In the genomic region with DNA sequence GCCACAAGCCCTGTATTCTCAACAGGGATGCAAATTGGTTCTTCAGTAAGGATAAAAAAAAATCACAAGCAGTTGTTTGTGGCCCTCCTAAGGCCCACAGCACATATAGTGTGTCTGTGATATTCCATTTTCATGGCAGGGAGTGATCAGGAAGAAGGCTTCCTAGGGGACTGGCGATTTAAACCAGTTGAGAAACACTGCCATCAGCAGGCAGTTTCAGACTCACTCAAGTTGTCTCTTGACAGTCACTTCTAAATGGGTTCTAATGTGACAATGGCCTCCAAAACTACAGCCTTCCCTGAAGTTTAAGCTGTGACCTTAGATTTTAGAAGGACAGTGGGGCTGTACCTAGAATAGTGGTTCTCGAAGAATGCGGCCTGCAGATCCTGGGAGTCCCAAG, we compare ENCODE assay signal across 21 cellular contexts. TPM values are rescaled to one million over a fixed set of nuclear protein-coding genes. Genes with fewer than 3 reads are reported as not detected.
DNase-seq lines count a peak whose midpoint lies in the region; ATAC-seq, FAIRE-seq and TF ChIP-seq lines count a peak whose summit lies in the region.
"Had no signal": no experiment of that assay in that cellular context is flagged by ENCODE, and none has a peak within 500 bp of the region (broad histone marks: within the 10 kb centered on the region; RNA-seq: fewer than 3 reads in every experiment).

No MANE protein-coding gene starts in this region.

- H3K9me2 ChIP-seq in PC-3 (replicated peaks; ENCODE audit: low read length) = no peaks in the 10 kb centered on the region

- no peak for FAIRE-seq in GM12891 (lab: Jason Lieb, UNC)
- no peak for FAIRE-seq in RCC 7860 (lab: Jason Lieb, UNC)
- FAIRE-seq: frontal cortex had no signal

- H3K9ac ChIP-seq in PC-3 (ENCODE audit: low read length) (no peak overlapping the region), colonic mucosa (ENCODE audit: low read depth in 2 of 2, low read length in 2 of 2) (no peak overlapping the region)
- H3K9ac ChIP-seq: parathyroid adenoma had no signal

- H3K4me3 ChIP-seq in PC-3 (ENCODE audit: low read length) (no peak overlapping the region), colonic mucosa (no peak overlapping the region), transverse colon (no peak overlapping the region)
- H3K4me3 ChIP-seq: BLaER1 treated with 17β-estradiol and CSF1 and Interleukin-3, amounts not matched to agents 10 nM and 100 nM; HAP-1; sigmoid colon had no signal

- 88% methylated on average over 3 of the region's 3 CpGs; no CpG with 5 or more reads in 1 of the 2 donors for WGBS in transverse colon (ENCODE audit: low coverage in 1 of 2), 2 donors

- H3K9me3 ChIP-seq in PC-3 (ENCODE audit: low read length) = no peaks in the 10 kb centered on the region
- no peaks in the 10 kb centered on the region for H3K9me3 ChIP-seq in colonic mucosa
- no peaks in the 10 kb centered on the region for H3K9me3 ChIP-seq in transverse colon
- H3K9me3 ChIP-seq: BLaER1 treated with 17β-estradiol and CSF1 and Interleukin-3, amounts not matched to agents 10 nM and 100 nM; HAP-1; sigmoid colon had no signal

- TF ChIP-seq POLR2A in GM12891 (IDR thresholded peaks at IDR 0.05; ENCODE audit: low read depth, low read length) = peak; percentile 30; the same call in 1 of the 2 replicates
- no peak for TF ChIP-seq POLR2A in transverse colon (IDR thresholded peaks at IDR 0.05)

- H3K4me1 ChIP-seq in PC-3 (ENCODE audit: insufficient read depth, low read length) (peaks cover 8% of the 10 kb centered on the region), colonic mucosa (peaks cover 5% of the 10 kb centered on the region), transverse colon (peaks cover 7 to 8% (median 8%) of the 10 kb centered on the region in 4 donors)
- H3K4me1 ChIP-seq: HAP-1 had no signal

- H3F3A ChIP-seq in PC-3 (ENCODE audit: low read length, unreplicated experiment) = peaks cover 6% of the 10 kb centered on the region

- ATAC-seq in PC-3 (peak; percentile 10; the same call in 1 of the 2 replicates), HG02870 (IDR thresholded peaks at IDR 0.05; ENCODE audit: unreplicated experiment) (no peak)

- H4K20me1 ChIP-seq in PC-3 (ENCODE audit: low read length) = no peaks in the 10 kb centered on the region

- no peak overlapping the region for H3K4me2 ChIP-seq in PC-3 (ENCODE audit: low read length)
- H3K4me2 ChIP-seq: BLaER1 treated with 17β-estradiol and CSF1 and Interleukin-3, amounts not matched to agents 10 nM and 100 nM had no signal

- H2AFZ ChIP-seq in PC-3 (ENCODE audit: low read length) = no peak overlapping the region
- H2AFZ ChIP-seq: parathyroid adenoma had no signal

- peaks cover 13% of the 10 kb centered on the region for H3K79me2 ChIP-seq in PC-3 (ENCODE audit: low read length)

- POLR2A ChIA-PET in PC-3 (lab: Charles Lee; ENCODE audit: unreplicated experiment) = no interaction called here

- CTCF ChIA-PET in PC-3 (lab: Charles Lee) = no interaction called here

- BruUV-seq in PC-3 (replicated peaks; lab: Mats Ljungman, UMichigan) = TSS peak; percentile 11

- H3K36me3 ChIP-seq in PC-3 (ENCODE audit: low read depth, low read length) = peaks cover 50% of the 10 kb centered on the region
- peaks cover 23% of the 10 kb centered on the region for H3K36me3 ChIP-seq in colonic mucosa
- peaks cover 0 to 68% (median 31%) of the 10 kb centered on the region in 4 donors for H3K36me3 ChIP-seq in transverse colon

- no peak for TF ChIP-seq EP300 in transverse colon (IDR thresholded peaks at IDR 0.05; ENCODE audit: low read depth)

- H3K27ac ChIP-seq in 22Rv1 (0 out of 2 replicates have a peak overlapping the region, but pooled peaks have one; percentile 25), PC-3 (ENCODE audit: low read length) (no peak overlapping the region), colonic mucosa (no peak overlapping the region), transverse colon (no peak overlapping the region)
- H3K27ac ChIP-seq: BLaER1 treated with 17β-estradiol and CSF1 and Interleukin-3, amounts not matched to agents 10 nM and 100 nM; parathyroid adenoma; sigmoid colon had no signal

- no peaks in the 10 kb centered on the region for H3K27me3 ChIP-seq in PC-3 (ENCODE audit: low read length)
- no peaks in the 10 kb centered on the region for H3K27me3 ChIP-seq in colonic mucosa
- no peaks in the 10 kb centered on the region for H3K27me3 ChIP-seq in transverse colon
- H3K27me3 ChIP-seq: BLaER1 treated with 17β-estradiol and CSF1 and Interleukin-3, amounts not matched to agents 10 nM and 100 nM; sigmoid colon had no signal

- TF ChIP-seq CTCF in 22Rv1 (IDR thresholded peaks at IDR 0.05) (no peak), PC-3 (conservative IDR thresholded peaks at IDR 0.05; ENCODE audit: low read depth, low read length) (peak; percentile 25; the same call in 1 of the 2 replicates), colonic mucosa (IDR thresholded peaks at IDR 0.05) (peak; percentile 9), transverse colon (IDR thresholded peaks at IDR 0.05) (no peak)

- no peak for DNase-seq in GM12891 (ENCODE audit: insufficient read length, low spot score)
- DNase-seq in PC-3 = no peak
- DNase-seq in colonic mucosa = no peak
- no peak for DNase-seq in DMS114 treated with DMSO at 0.1 percent for 48 hours (lab: John Stamatoyannopoulos, UW; ENCODE audit: unreplicated experiment)
- no peak for DNase-seq in RCC 7860 (ENCODE audit: low spot score)
- DNase-seq in transverse colon = no peak
- DNase-seq: effector CD8-positive, alpha-beta T cell; hippocampal formation; NCI-H1092 treated with DMSO at 0.1 percent for 48 hours; NCI-H2081 treated with DMSO at 0.1 percent for 48 hours; SIG-M5; sigmoid colon; stimulated activated CD4-positive, alpha-beta T cell treated with anti-CD3 and anti-CD28 coated beads, Interleukin-15, amount 100 ng/mL, for 24 hours; T-helper 1 cell had no signal

- intact Hi-C loops in PC-3 (cut with micrococcal nuclease) = no loop called here
- intact Hi-C loops in colonic mucosa (cut with DNase I) = no loop called here
- intact Hi-C loops in transverse colon (cut with DNase I; ENCODE audit: low total_unique reads) = no loop called here

- in situ Hi-C loops in transverse colon (cut with MboI; ENCODE audit: low pct_ligation_motif_present in 1 of 4, low pct_unique_long_range_greater_than_20kb in 1 of 4, low sequenced_read_pairs in 3 of 4) = loop anchor here in 1 of 4 donors (25.0 kb wide), 1 partner anchor 260 kb away; no protein-coding TSS in a partner anchor

TF ChIP-seq in GM12891, 5 proteins besides CTCF, POLR2A, EP300 and RAD21:
- no peak for TF ChIP-seq SPI1 (IDR thresholded peaks at IDR 0.05; ENCODE audit: low read depth, low read length)
- no peak for TF ChIP-seq POU2F2 (IDR thresholded peaks at IDR 0.05; ENCODE audit: low read depth, low read length)
- TF ChIP-seq POLR2AphosphoS5 (IDR thresholded peaks at IDR 0.05; ENCODE audit: low read depth, low read length) = no peak
- TF ChIP-seq TAF1 (IDR thresholded peaks at IDR 0.05; ENCODE audit: low read depth, low read length) = no peak
- TF ChIP-seq PAX5 (IDR thresholded peaks at IDR 0.05; ENCODE audit: insufficient read depth, low read length, severe bottlenecking) = no peak

RNA-seq across cellular contexts. Expression of a gene that starts 6.0 kb away (rescaled TPM):
- polyA plus RNA-seq in GM12891 (2012; ENCODE audit: low read depth, missing spikeins) = 36.4 TPM
- total RNA-seq in PC-3 (2014; rRNA removed) = 124 and 130 TPM in 2 replicates
- 10 to 100 TPM; 56.0 to 75.5 TPM for total RNA-seq in colonic mucosa
- 100 to 1,000 TPM; 114 to 220 (median 143) TPM for total RNA-seq in transverse colon

RNA-seq across cellular contexts. Expression of a gene that starts 6.2 kb away (rescaled TPM):
- 10.9 TPM for polyA plus RNA-seq in GM12891 (2012; ENCODE audit: low read depth, missing spikeins)
- total RNA-seq in PC-3 (2014; rRNA removed) = 31.9 and 33.9 TPM in 2 replicates
- total RNA-seq in colonic mucosa = 10 to 100 TPM; 61.9 to 81.1 TPM
- 100 to 1,000 TPM in 1 of 4 donors, 10 to 100 TPM in 3; 18.5 to 131 (median 82.0) TPM for total RNA-seq in transverse colon

RNA-seq across cellular contexts. Expression of a gene that starts 33.4 kb away (rescaled TPM):
- 92.6 TPM for polyA plus RNA-seq in GM12891 (2012; ENCODE audit: low read depth, missing spikeins)
- 77.8 and 124 TPM in 2 replicates for total RNA-seq in PC-3 (2014; rRNA removed)
- total RNA-seq in colonic mucosa = 100 to 1,000 TPM in 1 of 2 donors, 10 to 100 TPM in 1; 90.4 to 127 TPM
- total RNA-seq in transverse colon = 100 to 1,000 TPM in 1 of 4 donors, 10 to 100 TPM in 3; 81.4 to 106 (median 86.8) TPM

RNA-seq across cellular contexts. Expression of a gene that starts 53.1 kb away (rescaled TPM):
- polyA plus RNA-seq in GM12891 (2012; ENCODE audit: low read depth, missing spikeins) = 8.2 TPM
- total RNA-seq in PC-3 (2014; rRNA removed) (not detected in 2 replicates), colonic mucosa (under 1 TPM; 0.44 to 0.80 TPM), transverse colon (1 to 10 TPM in 1 of 4 donors, under 1 TPM in 2, not detected in 1; 0.41 to 2.6 (median 0.95) TPM)
- polyA plus RNA-seq: neural cell had no signal

Comparison
In these comparisons a context has a peak if more than half of its experiments do, and no peak if none do; other contexts are left out.
1. CTCF ChIP-seq: peak in PC-3 (single experiment) and colonic mucosa (single experiment); none in 22Rv1 (single experiment) and transverse colon (0 of 5).